Comparison of ENCODE assay signal across 1 cellular context in genomic region chr10:104255244-104255981, GRCh38.
TF ChIP-seq lines count a peak whose summit lies in the region.

No MANE protein-coding gene starts in this region.

TF ChIP-seq in HepG2, 621 proteins besides CTCF, POLR2A, EP300 and RAD21 (continued from another document and continues in another):
- no peak for TF ChIP-seq ZNF318 (CRISPR knock-in tag; IDR thresholded peaks at IDR 0.05)
- TF ChIP-seq CHD2 (IDR thresholded peaks at IDR 0.05; ENCODE audit: low read depth, low read length), result no peak
- TF ChIP-seq SNAPC4 (CRISPR knock-in tag; IDR thresholded peaks at IDR 0.05), result peak; percentile 59; the same call in 1 of the 2 replicates
- TF ChIP-seq HCFC1 (IDR thresholded peaks at IDR 0.05; ENCODE audit: low read depth, low read length), result no peak
- peak; percentile 27; the same call in 1 of the 2 replicates for TF ChIP-seq ARID5B (CRISPR knock-in tag; IDR thresholded peaks at IDR 0.05)
- no peak for TF ChIP-seq MAFF (IDR thresholded peaks at IDR 0.05; ENCODE audit: low read depth, low read length)
- TF ChIP-seq KLF15 (CRISPR knock-in tag; IDR thresholded peaks at IDR 0.05; ENCODE audit: borderline replicate concordance), result no peak
- no peak for TF ChIP-seq STAT6 (CRISPR knock-in tag; IDR thresholded peaks at IDR 0.05; ENCODE audit: borderline replicate concordance)
- no peak for TF ChIP-seq TRAFD1 (CRISPR knock-in tag; IDR thresholded peaks at IDR 0.05; ENCODE audit: borderline replicate concordance)
- no peak for TF ChIP-seq RFX3 (CRISPR knock-in tag; IDR thresholded peaks at IDR 0.05)
- no peak for TF ChIP-seq ZNF567 (CRISPR knock-in tag; IDR thresholded peaks at IDR 0.05; ENCODE audit: borderline replicate concordance)
- no peak for TF ChIP-seq MAZ (IDR thresholded peaks at IDR 0.05; ENCODE audit: borderline replicate concordance, low read depth, low read length)
- no peak for TF ChIP-seq MAZ (CRISPR knock-in tag; IDR thresholded peaks at IDR 0.05; ENCODE audit: low read depth)
- TF ChIP-seq, protein P1, sequence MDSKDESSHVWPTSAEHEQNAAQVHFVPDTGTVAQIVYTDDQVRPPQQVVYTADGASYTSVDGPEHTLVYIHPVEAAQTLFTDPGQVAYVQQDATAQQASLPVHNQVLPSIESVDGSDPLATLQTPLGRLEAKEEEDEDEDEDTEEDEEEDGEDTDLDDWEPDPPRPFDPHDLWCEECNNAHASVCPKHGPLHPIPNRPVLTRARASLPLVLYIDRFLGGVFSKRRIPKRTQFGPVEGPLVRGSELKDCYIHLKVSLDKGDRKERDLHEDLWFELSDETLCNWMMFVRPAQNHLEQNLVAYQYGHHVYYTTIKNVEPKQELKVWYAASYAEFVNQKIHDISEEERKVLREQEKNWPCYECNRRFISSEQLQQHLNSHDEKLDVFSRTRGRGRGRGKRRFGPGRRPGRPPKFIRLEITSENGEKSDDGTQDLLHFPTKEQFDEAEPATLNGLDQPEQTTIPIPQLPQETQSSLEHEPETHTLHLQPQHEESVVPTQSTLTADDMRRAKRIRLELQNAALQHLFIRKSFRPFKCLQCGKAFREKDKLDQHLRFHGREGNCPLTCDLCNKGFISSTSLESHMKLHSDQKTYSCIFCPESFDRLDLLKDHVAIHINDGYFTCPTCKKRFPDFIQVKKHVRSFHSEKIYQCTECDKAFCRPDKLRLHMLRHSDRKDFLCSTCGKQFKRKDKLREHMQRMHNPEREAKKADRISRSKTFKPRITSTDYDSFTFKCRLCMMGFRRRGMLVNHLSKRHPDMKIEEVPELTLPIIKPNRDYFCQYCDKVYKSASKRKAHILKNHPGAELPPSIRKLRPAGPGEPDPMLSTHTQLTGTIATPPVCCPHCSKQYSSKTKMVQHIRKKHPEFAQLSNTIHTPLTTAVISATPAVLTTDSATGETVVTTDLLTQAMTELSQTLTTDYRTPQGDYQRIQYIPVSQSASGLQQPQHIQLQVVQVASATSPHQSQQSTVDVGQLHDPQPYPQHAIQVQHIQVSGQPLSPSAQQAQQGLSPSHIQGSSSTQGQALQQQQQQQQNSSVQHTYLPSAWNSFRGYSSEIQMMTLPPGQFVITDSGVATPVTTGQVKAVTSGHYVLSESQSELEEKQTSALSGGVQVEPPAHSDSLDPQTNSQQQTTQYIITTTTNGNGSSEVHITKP (CRISPR knock-in tag; IDR thresholded peaks at IDR 0.05; ENCODE audit: low read depth), result no peak
- peak; percentile 71; the same call in 1 of the 2 replicates for TF ChIP-seq ZKSCAN8 (CRISPR knock-in tag; IDR thresholded peaks at IDR 0.05; ENCODE audit: borderline replicate concordance)
- TF ChIP-seq RXRB (CRISPR knock-in tag; IDR thresholded peaks at IDR 0.05; ENCODE audit: borderline replicate concordance), result no peak
- no peak for TF ChIP-seq NR1H2 (CRISPR knock-in tag; IDR thresholded peaks at IDR 0.05; ENCODE audit: borderline replicate concordance, low read depth)
- no peak; the same call in 1 of the 2 replicates for TF ChIP-seq KAT8 (CRISPR knock-in tag; IDR thresholded peaks at IDR 0.05)
